In the genomic region with DNA sequence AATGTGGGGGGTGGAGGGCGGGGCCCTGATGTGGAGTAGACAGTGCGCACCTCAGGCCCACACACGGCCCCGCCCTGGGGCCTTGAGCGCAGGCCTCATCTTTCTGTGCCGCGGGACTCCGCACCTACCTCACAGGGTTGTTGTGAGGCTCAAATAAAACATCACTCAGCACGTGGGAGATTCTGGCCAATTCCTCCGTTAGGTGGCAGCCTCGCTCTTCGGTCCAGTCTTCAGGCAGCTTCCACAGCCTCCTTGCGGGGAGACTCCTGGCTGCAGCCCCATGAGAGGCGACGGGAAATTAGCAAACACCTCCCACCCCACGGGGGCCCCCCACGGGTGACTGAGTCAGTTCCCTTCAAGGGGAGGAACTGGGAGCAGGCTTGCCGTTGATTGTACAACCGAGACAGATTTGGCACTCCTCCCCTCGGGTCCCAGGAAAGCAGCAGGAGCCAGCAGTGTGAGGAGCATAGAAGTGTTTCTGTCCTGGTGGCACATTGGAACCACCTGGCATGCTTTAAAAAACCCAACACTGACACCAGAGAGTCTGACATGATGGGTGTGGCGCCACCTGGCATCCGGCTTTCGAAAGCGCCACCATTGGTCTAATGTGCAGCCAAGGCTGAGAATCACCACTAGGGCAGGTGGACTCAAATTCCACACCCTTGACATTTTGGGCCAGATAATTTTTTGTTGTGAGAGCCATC, we compare ENCODE assay signal across 9 cellular contexts. TPM values are rescaled to one million over a fixed set of nuclear protein-coding genes. Genes with fewer than 3 reads are reported as not detected.
DNase-seq lines count a peak whose midpoint lies in the region; ATAC-seq and TF ChIP-seq lines count a peak whose summit lies in the region.
"Had no signal": no experiment of that assay in that cellular context is flagged by ENCODE, and none has a peak within 500 bp of the region (broad histone marks: within the 10 kb centered on the region; RNA-seq: fewer than 3 reads in every experiment).

No MANE protein-coding gene starts in this region.

- no peaks in the 10 kb centered on the region for H3K9me3 Mint-ChIP-seq in GM23338
- no peaks in the 10 kb centered on the region for H3K9me3 Mint-ChIP-seq in mesothelial cell of epicardium

- H3K36me3 ChIP-seq in GM23338 (ENCODE audit: insufficient read depth), result no peaks in the 10 kb centered on the region

- ATAC-seq in GM23338 (peak; percentile 74), HG02885 (IDR thresholded peaks at IDR 0.05; ENCODE audit: poor library complexity, unreplicated experiment) (no peak), GM21447 (IDR thresholded peaks at IDR 0.05; ENCODE audit: unreplicated experiment) (no peak), GM21737 (IDR thresholded peaks at IDR 0.05; ENCODE audit: unreplicated experiment) (no peak)

- no peak overlapping the region for H3K4me2 ChIP-seq in GM23338

- no peaks in the 10 kb centered on the region for H3K27me3 ChIP-seq in GM23338 (ENCODE audit: insufficient read depth)

- peaks cover 33% of the 10 kb centered on the region for H3K4me1 Mint-ChIP-seq in GM23338
- peaks cover 4% of the 10 kb centered on the region for H3K4me1 Mint-ChIP-seq in mesothelial cell of epicardium

- H3K27ac Mint-ChIP-seq in GM23338 (no peak overlapping the region), mesothelial cell of epicardium (no peak overlapping the region)
- H3K27ac Mint-ChIP-seq: activated naive CD8-positive, alpha-beta T cell had no signal

- no peaks in the 10 kb centered on the region for H3K9me2 ChIP-seq in GM23338 (ENCODE audit: insufficient read depth)

- H3K4me1 ChIP-seq in GM23338 (ENCODE audit: insufficient read depth), result peaks cover 17% of the 10 kb centered on the region

- in situ Hi-C loops in ACHN (cut with HindIII; ENCODE audit: low pct_ligation_motif_present, low pct_unique_long_range_greater_than_20kb, low sequenced_read_pairs), result no loop called here

- peaks cover 13% of the 10 kb centered on the region for H3K27me3 Mint-ChIP-seq in GM23338 (ENCODE audit: insufficient read depth, low read depth, poor library complexity)
- no peaks in the 10 kb centered on the region for H3K27me3 Mint-ChIP-seq in mesothelial cell of epicardium (ENCODE audit: low read depth)
- H3K27me3 Mint-ChIP-seq: activated naive CD8-positive, alpha-beta T cell had no signal

- TF ChIP-seq CTCF in GM23338 (conservative IDR thresholded peaks at IDR 0.05; ENCODE audit: low read depth in 2 of 2), result peak; percentile 37 to 82; a peak in 3 of 4 replicates
- TF ChIP-seq CTCF in mesothelial cell of epicardium (IDR thresholded peaks at IDR 0.05; ENCODE audit: unreplicated experiment), result peak; percentile 36

- H3K4me3 Mint-ChIP-seq in GM23338 (no peak overlapping the region), mesothelial cell of epicardium (no peak overlapping the region)
- H3K4me3 Mint-ChIP-seq: activated naive CD8-positive, alpha-beta T cell had no signal

- DNase-seq in ACHN, result peak; percentile 76
- peak; percentile 76 for DNase-seq in GM23338 (ENCODE audit: low spot score)
- peak; percentile 79 for DNase-seq in NCI-H774 (lab: John Stamatoyannopoulos, UW)
- peak; percentile 68 for DNase-seq in dermis blood vessel endothelial cell
- no peak for DNase-seq in mesothelial cell of epicardium (ENCODE audit: low spot score in 2 of 2, unreplicated experiment in 2 of 2)

- H3K79me2 ChIP-seq in GM23338 (replicated peaks; ENCODE audit: insufficient read depth), result peaks cover 22% of the 10 kb centered on the region

- no peak overlapping the region for H3K4me3 ChIP-seq in GM23338

- H3F3A ChIP-seq in GM23338 (replicated peaks; ENCODE audit: low read depth), result peaks cover 12% of the 10 kb centered on the region; the same call in 1 of the 2 replicates

- no peak overlapping the region for H3K27ac ChIP-seq in GM23338 (ENCODE audit: low read depth)

- peaks cover 17% of the 10 kb centered on the region for H4K20me1 ChIP-seq in GM23338 (replicated peaks; ENCODE audit: insufficient read depth)

- H3K36me3 Mint-ChIP-seq in GM23338 (ENCODE audit: low read depth) (peaks cover 26% of the 10 kb centered on the region), mesothelial cell of epicardium (peaks cover 1% of the 10 kb centered on the region)

- no peak overlapping the region for H2AFZ ChIP-seq in GM23338

TF ChIP-seq in GM23338, 12 proteins besides CTCF, POLR2A, EP300 and RAD21 (continues in another document):
- TF ChIP-seq ZNF114 (CRISPR knock-in tag; IDR thresholded peaks at IDR 0.05), result no peak
- TF ChIP-seq JUNB (IDR thresholded peaks at IDR 0.05; ENCODE audit: unreplicated experiment), result no peak
- no peak for TF ChIP-seq ZNF462 (CRISPR knock-in tag; IDR thresholded peaks at IDR 0.05)
- TF ChIP-seq NANOG (IDR thresholded peaks at IDR 0.05; ENCODE audit: borderline replicate concordance), result no peak
- no peak for TF ChIP-seq CREB1 (CRISPR knock-in tag; IDR thresholded peaks at IDR 0.05; ENCODE audit: low read depth)
- TF ChIP-seq EZH2 (IDR thresholded peaks at IDR 0.05; ENCODE audit: low read depth, unreplicated experiment), result no peak
- TF ChIP-seq, protein P1, sequence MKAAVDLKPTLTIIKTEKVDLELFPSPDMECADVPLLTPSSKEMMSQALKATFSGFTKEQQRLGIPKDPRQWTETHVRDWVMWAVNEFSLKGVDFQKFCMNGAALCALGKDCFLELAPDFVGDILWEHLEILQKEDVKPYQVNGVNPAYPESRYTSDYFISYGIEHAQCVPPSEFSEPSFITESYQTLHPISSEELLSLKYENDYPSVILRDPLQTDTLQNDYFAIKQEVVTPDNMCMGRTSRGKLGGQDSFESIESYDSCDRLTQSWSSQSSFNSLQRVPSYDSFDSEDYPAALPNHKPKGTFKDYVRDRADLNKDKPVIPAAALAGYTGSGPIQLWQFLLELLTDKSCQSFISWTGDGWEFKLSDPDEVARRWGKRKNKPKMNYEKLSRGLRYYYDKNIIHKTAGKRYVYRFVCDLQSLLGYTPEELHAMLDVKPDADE (IDR thresholded peaks at IDR 0.05), result no peak
- no peak for TF ChIP-seq EZH2phosphoT487 (IDR thresholded peaks at IDR 0.05; ENCODE audit: unreplicated experiment)

RNA-seq across cellular contexts. Expression of gene MRM1, which starts 7.6 kb away (rescaled TPM):
- 20.4 and 22.9 TPM in 2 replicates for total RNA-seq in GM23338 (2014; rRNA removed; shearing (Covaris generic))
- polyA plus RNA-seq in GM23338 (2016; fragmentation: Nextera tagmentation; extraction: Ambion mirVana), result 7.6 and 8.4 TPM in 2 replicates
- total RNA-seq in dermis blood vessel endothelial cell, result 6.6 and 6.7 TPM in 2 replicates
- total RNA-seq in mesothelial cell of epicardium, result 5.1 to 5.6 TPM (median 5.4 TPM) in 3 replicates

RNA-seq across cellular contexts. Expression of gene DHRS11, which starts 17.3 kb away (rescaled TPM):
- 36.7 and 39.6 TPM in 2 replicates for total RNA-seq in GM23338 (2014; rRNA removed; shearing (Covaris generic))
- 20.4 and 23.4 TPM in 2 replicates for polyA plus RNA-seq in GM23338 (2016; fragmentation: Nextera tagmentation; extraction: Ambion mirVana)
- total RNA-seq in dermis blood vessel endothelial cell, result 9.2 and 12.1 TPM in 2 replicates
- 14.9 to 17.3 TPM (median 15.0 TPM) in 3 replicates for total RNA-seq in mesothelial cell of epicardium

Comparison
In these comparisons a context has a peak if more than half of its experiments do, and no peak if none do; other contexts are left out.
1. DNase-seq: peak in ACHN (single experiment), GM23338 (single experiment), NCI-H774 (single experiment) and dermis blood vessel endothelial cell (single experiment); none in mesothelial cell of epicardium (0 of 2).